In the genomic region with DNA sequence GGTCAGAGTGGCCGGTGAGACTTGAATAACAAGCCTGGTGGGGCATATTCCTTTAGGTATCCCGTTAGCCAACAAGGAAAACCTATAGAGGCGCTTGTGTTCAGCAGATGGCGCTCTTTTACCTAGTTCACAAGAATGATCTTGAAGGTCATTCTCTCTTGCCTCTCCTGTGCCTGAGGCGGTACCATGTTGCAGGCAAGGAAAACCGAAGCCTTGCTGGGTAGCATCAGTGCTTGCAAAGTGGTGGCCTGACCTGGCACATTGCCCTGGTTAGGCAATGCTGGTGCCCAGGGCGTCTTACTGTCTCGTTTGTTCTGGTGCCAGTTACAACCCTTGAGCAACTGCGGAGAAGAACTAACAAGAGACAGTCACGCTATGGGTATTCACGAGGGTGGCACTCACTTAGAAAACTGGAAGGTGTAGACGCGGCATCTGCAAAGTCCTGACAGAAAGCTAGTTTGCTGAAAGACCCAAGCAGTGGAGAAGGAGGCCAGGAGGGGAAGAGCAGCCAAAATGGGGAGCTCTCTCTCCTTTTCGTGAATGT, we compare ENCODE assay signal across 9 cellular contexts. TPM values are rescaled to one million over a fixed set of nuclear protein-coding genes. Genes with fewer than 3 reads are reported as not detected.
DNase-seq lines count a peak whose midpoint lies in the region; ATAC-seq and TF ChIP-seq lines count a peak whose summit lies in the region.
"Had no signal": no experiment of that assay in that cellular context is flagged by ENCODE, and none has a peak within 500 bp of the region (broad histone marks: within the 10 kb centered on the region; RNA-seq: fewer than 3 reads in every experiment).

No MANE protein-coding gene starts in this region.

- H3K27me3 ChIP-seq in kidney epithelial cell (ENCODE audit: control insufficient read depth, insufficient read depth, low read length): no peaks in the 10 kb centered on the region
- H3K27me3 ChIP-seq: neutrophil had no signal

- TF ChIP-seq CTCF in kidney epithelial cell (IDR thresholded peaks at IDR 0.05; ENCODE audit: insufficient read depth, low read length, poor library complexity, severe bottlenecking): peak; percentile 65

- DNase-seq in activated gamma-delta T cell treated with Interleukin-2 at 50 U/mL for 16 hours: peak; percentile 19
- DNase-seq in activated gamma-delta T cell (lab: John Stamatoyannopoulos, UW): no peak
- peak; percentile 21 for DNase-seq in NCI-H1436 treated with DMSO at 0.1 percent for 48 hours (lab: John Stamatoyannopoulos, UW)
- peak; percentile 18 for DNase-seq in T-helper 9 cell
- peak; percentile 94 for DNase-seq in cerebellar cortex (ENCODE audit: low spot score)
- peak; percentile 67 for DNase-seq in kidney epithelial cell (ENCODE audit: low read depth)
- peak in 3 of 4 experiments; percentile 10 to 14 (median 10) for DNase-seq in stimulated activated CD4-positive, alpha-beta T cell treated with anti-CD3 and anti-CD28 coated beads, Interleukin-1b, Interleukin-23, amount 100 ng/mL, for 24 hours (ENCODE audit: low read depth in 4 of 4, low spot score in 1 of 4)

- H3K36me3 ChIP-seq in kidney epithelial cell (ENCODE audit: control insufficient read depth, insufficient read depth, low read length): no peaks in the 10 kb centered on the region
- H3K36me3 ChIP-seq: neutrophil had no signal

- ATAC-seq in GM21619 (IDR thresholded peaks at IDR 0.05; ENCODE audit: unreplicated experiment): no peak

- H3K4me3 ChIP-seq in kidney epithelial cell (ENCODE audit: low read depth, low read length): no peak overlapping the region

RNA-seq across cellular contexts. Expression of a gene that starts 56.7 kb away (rescaled TPM):
- total RNA-seq in kidney epithelial cell: 17.4 and 28.2 TPM in 2 replicates
